Comparison of ENCODE assay signal across 3 cellular contexts in genomic region chr12:23742574-23742973, GRCh38.
TF ChIP-seq lines count a peak whose summit lies in the region.

No MANE protein-coding gene starts in this region.

TF ChIP-seq in HepG2, 621 proteins besides CTCF, POLR2A, EP300 and RAD21 (continued from another document):
- peak; percentile 59 for TF ChIP-seq ZNF121 (CRISPR knock-in tag; IDR thresholded peaks at IDR 0.05)

TF ChIP-seq in WTC11, 78 proteins besides CTCF, POLR2A, EP300 and RAD21 (continued from another document):
- TF ChIP-seq ZNF121 (CRISPR knock-in tag; IDR thresholded peaks at IDR 0.05) (peak; percentile 78), SMAD4 (CRISPR knock-in tag; IDR thresholded peaks at IDR 0.05) (no peak)

TF ChIP-seq in K562, 482 proteins besides CTCF, POLR2A, EP300 and RAD21 (continued from another document):
- TF ChIP-seq RBM25 (IDR thresholded peaks at IDR 0.05; ENCODE audit: low read depth, low read length, severe bottlenecking) (peak; percentile 68), ZSCAN32 (CRISPR knock-in tag; IDR thresholded peaks at IDR 0.05) (no peak)
